In the genomic region with DNA sequence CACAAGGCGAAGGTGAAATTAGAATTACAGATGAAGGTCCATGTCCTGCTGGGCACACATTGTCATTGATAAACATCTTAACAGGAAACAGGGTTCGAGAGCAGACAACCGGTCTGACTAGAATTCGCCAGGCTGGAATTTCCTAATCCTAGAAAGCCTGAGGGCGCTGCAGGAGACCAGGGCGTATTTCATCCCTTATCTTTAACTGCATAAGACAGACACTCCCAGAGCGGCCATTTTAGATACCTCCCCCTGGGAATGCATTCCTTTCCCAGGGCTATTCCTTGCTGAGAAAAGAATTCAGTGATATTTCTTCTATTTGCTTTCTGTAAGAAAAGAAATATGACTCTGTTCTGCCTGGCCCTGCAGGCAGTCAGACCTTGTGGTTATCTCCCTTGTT, we compare ENCODE assay signal across 7 cellular contexts.
DNase-seq lines count a peak whose midpoint lies in the region; ATAC-seq and TF ChIP-seq lines count a peak whose summit lies in the region.
"Not testable (repeated sequence)": the region's sequence is repeated elsewhere in the genome, so short reads cannot be mapped to it uniquely, and the experiment has no call there.

No MANE protein-coding gene starts in this region.

- not testable (repeated sequence) for H3K4me1 Mint-ChIP-seq in endodermal cell

- not testable (repeated sequence) for H3K9me3 ChIP-seq in BE2C; HCT116 (ENCODE audit: control insufficient read depth in 1 of 2, insufficient read depth in 1 of 2, low read depth in 1 of 2, low read length in 2 of 2); NT2/D1 (ENCODE audit: insufficient read depth, low read length)
- peaks cover 17% of the 10 kb centered on the region for H3K9me3 ChIP-seq in endodermal cell (ENCODE audit: control insufficient read depth, low read length)

- not testable (repeated sequence) for H3K4me3 Mint-ChIP-seq in endodermal cell

- H2AK5ac ChIP-seq in mesendoderm (ENCODE audit: low read length), result not testable (repeated sequence)

- H2AFZ ChIP-seq in HCT116 (ENCODE audit: low read depth, low read length, poor library complexity, severe bottlenecking), result not testable (repeated sequence)

- H4K8ac ChIP-seq in mesendoderm (ENCODE audit: low read depth, low read length), result not testable (repeated sequence)

- H3K4me1 ChIP-seq in BE2C; HCT116 (ENCODE audit: control insufficient read depth in 1 of 2, insufficient read depth in 2 of 2, low read length in 2 of 2); NT2/D1 (ENCODE audit: insufficient read depth, insufficient read length); endodermal cell (ENCODE audit: control insufficient read depth, insufficient read depth, low read length); mesendoderm (ENCODE audit: control insufficient read depth, low read depth, low read length): not testable (repeated sequence)

- H4K20me1 ChIP-seq in HCT116 (ENCODE audit: insufficient read depth), result not testable (repeated sequence)

- peak; percentile 38 for DNase-seq in BE2C
- DNase-seq in DMS53 (lab: John Stamatoyannopoulos, UW), result peak; percentile 11
- not testable (repeated sequence) for DNase-seq in HCT116 (ENCODE audit: low read depth, low spot score)
- DNase-seq in NT2/D1 (ENCODE audit: low read depth, low spot score), result peak; percentile 8
- peak; percentile 5 for DNase-seq in astrocyte of the spinal cord (ENCODE audit: low read depth, low spot score)
- DNase-seq in endodermal cell, result peak; percentile 79
- peak; percentile 65 for DNase-seq in mesendoderm

- not testable (repeated sequence) for H3K36me3 ChIP-seq in BE2C; HCT116 (ENCODE audit: control insufficient read depth in 1 of 2, insufficient read depth in 2 of 2, low read length in 2 of 2); NT2/D1 (ENCODE audit: insufficient read depth, insufficient read length, low read length); endodermal cell (ENCODE audit: control insufficient read depth, insufficient read depth, low read length); mesendoderm (ENCODE audit: control insufficient read depth, insufficient read depth, low read length)

- TF ChIP-seq POLR2A in HCT116 (IDR thresholded peaks at IDR 0.05; ENCODE audit: borderline replicate concordance, extremely low read depth, insufficient read depth, insufficient read length), result not testable (repeated sequence)

- not testable (repeated sequence) for BruUV-seq in HCT116 (replicated peaks; lab: Mats Ljungman, UMichigan)

- not testable (repeated sequence) for H3K9ac ChIP-seq in HCT116 (ENCODE audit: low read length); NT2/D1 (ENCODE audit: insufficient read length, low read depth); endodermal cell (ENCODE audit: extremely low read depth, low read length, poor library complexity, severe bottlenecking); mesendoderm (ENCODE audit: low read length)

- H3K79me2 ChIP-seq in HCT116 (ENCODE audit: insufficient read depth, low read length); mesendoderm (ENCODE audit: control insufficient read depth, insufficient read depth, low read length): not testable (repeated sequence)

- not testable (repeated sequence) for H3K79me1 ChIP-seq in mesendoderm (ENCODE audit: low read length)

- not testable (repeated sequence) for TF ChIP-seq CTCF in BE2C (IDR thresholded peaks at IDR 0.05; ENCODE audit: low read depth, low read length); HCT116 (IDR thresholded peaks at IDR 0.05 in 2 of 3, conservative IDR thresholded peaks at IDR 0.05 in 1 of 3; ENCODE audit: borderline replicate concordance in 1 of 3, insufficient read depth in 1 of 3, low read depth in 2 of 3, low read length in 2 of 3); astrocyte of the spinal cord (IDR thresholded peaks at IDR 0.05; ENCODE audit: low read depth, low read length); endodermal cell (conservative IDR thresholded peaks at IDR 0.05)

- in situ Hi-C loops in astrocyte of the spinal cord (cut with HindIII; ENCODE audit: low sequenced_read_pairs), result not testable (repeated sequence)

- intact Hi-C loops in HCT116 (cut with micrococcal nuclease), result not testable (repeated sequence)

- peaks cover 45% of the 10 kb centered on the region for H3K9me3 Mint-ChIP-seq in endodermal cell

- not testable (repeated sequence) for H3K18ac ChIP-seq in mesendoderm (ENCODE audit: low read length)

- not testable (repeated sequence) for H3K27me3 ChIP-seq in BE2C; HCT116 (ENCODE audit: insufficient read depth, low read length); NT2/D1 (ENCODE audit: insufficient read depth, insufficient read length); endodermal cell (ENCODE audit: control insufficient read depth, insufficient read depth, low read length, poor library complexity, severe bottlenecking); mesendoderm (ENCODE audit: insufficient read depth, low read length, poor library complexity)

- not testable (repeated sequence) for H2BK5ac ChIP-seq in mesendoderm (ENCODE audit: low read length)

- RAD21 ChIA-PET in HCT116 (lab: Charles Lee; ENCODE audit: low non-redundant PET in 1 of 2, low total read pairs in 2 of 2, uncharacterized antibody in 2 of 2, unreplicated experiment in 2 of 2), result not testable (repeated sequence)

- not testable (repeated sequence) for H3K27ac Mint-ChIP-seq in endodermal cell

- TF ChIP-seq RAD21 in HCT116 (IDR thresholded peaks at IDR 0.05; ENCODE audit: low read depth), result not testable (repeated sequence)

- H3K9me2 ChIP-seq in HCT116 (ENCODE audit: insufficient read depth), result not testable (repeated sequence)

- H3K4ac ChIP-seq in mesendoderm (ENCODE audit: low read depth, low read length), result not testable (repeated sequence)

- not testable (repeated sequence) for H3K4me2 ChIP-seq in HCT116 (ENCODE audit: low read length); mesendoderm (ENCODE audit: low read length)

- CTCF ChIA-PET in HCT116 (lab: Charles Lee), result not testable (repeated sequence)

- not testable (repeated sequence) for H3K27ac ChIP-seq in HCT116 (ENCODE audit: low read depth, low read length); endodermal cell (ENCODE audit: low read depth, low read length); mesendoderm (ENCODE audit: low read depth, low read length)

- H3K36me3 Mint-ChIP-seq in endodermal cell (ENCODE audit: low read depth), result peaks cover 15% of the 10 kb centered on the region

- H3K56ac ChIP-seq in mesendoderm (ENCODE audit: low read length), result not testable (repeated sequence)

- not testable (repeated sequence) for H3K4me3 ChIP-seq in BE2C (ENCODE audit: low read depth, low read length); HCT116 (replicated peaks in 1 of 2; ENCODE audit: low read depth in 1 of 2, low read length in 2 of 2); NT2/D1 (ENCODE audit: insufficient read length, low read depth); astrocyte of the spinal cord (ENCODE audit: low read depth, low read length); endodermal cell (ENCODE audit: low read length); mesendoderm (ENCODE audit: low read length)

- not testable (repeated sequence) for H3K27me3 Mint-ChIP-seq in endodermal cell (ENCODE audit: insufficient read depth)

- not testable (repeated sequence) for H2BK15ac ChIP-seq in mesendoderm (replicated peaks; ENCODE audit: low read depth)

- POLR2A ChIA-PET in HCT116 (lab: Charles Lee), result not testable (repeated sequence)

- ATAC-seq in HCT116, result not testable (repeated sequence)

- not testable (repeated sequence) for H2BK120ac ChIP-seq in mesendoderm (ENCODE audit: low read depth, low read length)

- WGBS in endodermal cell (ENCODE audit: insufficient coverage in 1 of 2, insufficient read length in 1 of 2), 2 experiments, result 90 to 94% methylated on average over 7 of the region's 7 CpGs
- no CpG with 5 or more reads among the region's 7 CpGs for WGBS in mesendoderm (ENCODE audit: extremely low coverage, insufficient coverage, low lambda C conversion rate)

- not testable (repeated sequence) for H3K23ac ChIP-seq in mesendoderm (ENCODE audit: low read length)

- H4K5ac ChIP-seq in mesendoderm (ENCODE audit: low read length), result not testable (repeated sequence)

TF ChIP-seq in HCT116, 20 proteins besides CTCF, POLR2A, EP300 and RAD21:
- peak; percentile 44; the same call in 1 of the 2 replicates for TF ChIP-seq CBX3 (IDR thresholded peaks at IDR 0.05; ENCODE audit: low read depth)
